Comparison of ENCODE assay signal across 8 cellular contexts in genomic region chr11:17207317-17208256, GRCh38. TPM values are rescaled to one million over a fixed set of nuclear protein-coding genes. Genes with fewer than 3 reads are reported as not detected.
DNase-seq lines count a peak whose midpoint lies in the region; ATAC-seq and TF ChIP-seq lines count a peak whose summit lies in the region.

TSS of gene PIK3C2A (minus strand) at chr11:17207986. CDS start at chr11:17169741, 38,245 bp downstream.

- no CpG with 5 or more reads among the region's 72 CpGs for WGBS in trophoblast cell (ENCODE audit: extremely low coverage, insufficient coverage, insufficient read length)
- WGBS in tibial nerve, 2 donors = 0% methylated on average over 22 to 50 of the region's 72 CpGs

- no peaks in the 10 kb centered on the region for H3K27me3 ChIP-seq in adipocyte (replicated peaks; ENCODE audit: control insufficient read depth, insufficient read depth, low read length)
- no peaks in the 10 kb centered on the region for H3K27me3 ChIP-seq in cardiac muscle cell
- no peaks in the 10 kb centered on the region for H3K27me3 ChIP-seq in trophoblast cell (ENCODE audit: insufficient read depth, low read length)
- no peaks in the 10 kb centered on the region for H3K27me3 ChIP-seq in tibial nerve

- TF ChIP-seq EP300 in tibial nerve (IDR thresholded peaks at IDR 0.05) = peak; percentile 41 to 97

- H3K27ac ChIP-seq in cardiac muscle cell (peak within 1 kb of the TSS; percentile 98), trophoblast cell (ENCODE audit: low read depth, low read length) (peak within 1 kb of the TSS; percentile 99), tibial nerve (peak within 1 kb of the TSS; percentile 91 to 98 (median 96))

- H4K91ac ChIP-seq in trophoblast cell (ENCODE audit: low read depth, low read length) = peak within 1 kb of the TSS; percentile 98

- peak within 1 kb of the TSS; percentile 91 for H3K18ac ChIP-seq in trophoblast cell (ENCODE audit: low read length)

- H2AK5ac ChIP-seq in trophoblast cell (ENCODE audit: low read length) = peak within 1 kb of the TSS; percentile 95

- DNase-seq in GM13976 (ENCODE audit: low spot score) (peak; percentile 97), NCI-H1436 treated with DMSO at 0.1 percent for 48 hours (lab: John Stamatoyannopoulos, UW) (peak; percentile 37), T follicular helper cell (ENCODE audit: low read depth) (peak; percentile 90), adipocyte (ENCODE audit: low read depth) (peak; percentile 99), cardiac muscle cell (ENCODE audit: low read depth in 1 of 2, low spot score in 1 of 2) (peak; percentile 96 to 98), trophoblast cell (peak; percentile 96 to 97), tibial nerve (ENCODE audit: low spot score in 2 of 2) (peak; percentile 95 to 96)

- peak within 1 kb of the TSS; percentile 94 for H3K14ac ChIP-seq in trophoblast cell (ENCODE audit: low read length)

- H3K4me2 ChIP-seq in trophoblast cell (ENCODE audit: low read length) = peak within 1 kb of the TSS; percentile 91

- H2BK12ac ChIP-seq in trophoblast cell (ENCODE audit: low read length) = peak within 1 kb of the TSS; percentile 77

- peak; percentile 95 for ATAC-seq in HG02852 (IDR thresholded peaks at IDR 0.05; ENCODE audit: unreplicated experiment)

- in situ Hi-C loops in GM13976 (cut with MboI; ENCODE audit: low sequenced_read_pairs, unreplicated experiment) = loop anchor here (25.0 kb wide), 1 partner anchor 270 kb away; no protein-coding TSS in a partner anchor

- H2BK120ac ChIP-seq in trophoblast cell (ENCODE audit: insufficient read depth, low read length, poor library complexity) = peak within 1 kb of the TSS; percentile 95

- H4K12ac ChIP-seq in trophoblast cell (ENCODE audit: low read depth, low read length) = peak within 1 kb of the TSS; percentile 99

- peak within 1 kb of the TSS; percentile 99 for H2BK5ac ChIP-seq in trophoblast cell (ENCODE audit: low read depth, low read length, poor library complexity)

- peak within 1 kb of the TSS; percentile 99 for H3K4me3 ChIP-seq in adipocyte (ENCODE audit: low read length)
- H3K4me3 ChIP-seq in cardiac muscle cell = peak within 1 kb of the TSS; percentile 88
- peak within 1 kb of the TSS; percentile 96 for H3K4me3 ChIP-seq in trophoblast cell (ENCODE audit: low read depth, low read length)
- peak within 1 kb of the TSS; percentile 82 to 97 (median 90) for H3K4me3 ChIP-seq in tibial nerve

- H3K36me3 ChIP-seq in adipocyte (ENCODE audit: control insufficient read depth, insufficient read depth, low read length, severe bottlenecking) (peaks cover 15% of the 10 kb centered on the region), cardiac muscle cell (no peaks in the 10 kb centered on the region), trophoblast cell (ENCODE audit: control insufficient read depth in 1 of 2, insufficient read depth in 2 of 2, low read length in 2 of 2) (peaks cover 2% of the 10 kb centered on the region in 2 experiments), tibial nerve (no peaks in the 10 kb centered on the region)

- peak within 1 kb of the TSS; percentile 99 for H3K4ac ChIP-seq in trophoblast cell (ENCODE audit: low read depth, low read length)

- TF ChIP-seq CTCF in GM13976 (IDR thresholded peaks at IDR 0.05; ENCODE audit: borderline replicate concordance, control extremely low read depth, extremely low read depth, insufficient read depth, missing control alignments) = no peak
- no peak for TF ChIP-seq CTCF in cardiac muscle cell (IDR thresholded peaks at IDR 0.05; ENCODE audit: low read depth, low read length)
- TF ChIP-seq CTCF in tibial nerve (IDR thresholded peaks at IDR 0.05) = peak in 1 of 5 experiments; percentile 17

- peak within 1 kb of the TSS; percentile 96 for H3K9ac ChIP-seq in adipocyte (ENCODE audit: low read length)
- H3K9ac ChIP-seq in trophoblast cell (ENCODE audit: low read length) = peak within 1 kb of the TSS; percentile 97

- TF ChIP-seq POLR2A in tibial nerve (IDR thresholded peaks at IDR 0.05) = peak; percentile 90 to 95

- H3K4me1 ChIP-seq in adipocyte (ENCODE audit: control insufficient read depth, insufficient read depth, low read length) (peaks cover 30% of the 10 kb centered on the region), cardiac muscle cell (ENCODE audit: low read depth) (peaks cover 12% of the 10 kb centered on the region), trophoblast cell (ENCODE audit: control insufficient read depth in 1 of 2, insufficient read depth in 2 of 2, low read length in 2 of 2) (peaks cover 0 to 2% of the 10 kb centered on the region in 2 experiments), tibial nerve (peaks cover 0 to 32% (median 7%) of the 10 kb centered on the region in 4 donors)

- H2AFZ ChIP-seq in trophoblast cell (ENCODE audit: insufficient read depth, low read length, poor library complexity) = peak within 1 kb of the TSS; percentile 89

- H3K9me3 ChIP-seq in adipocyte (ENCODE audit: control insufficient read depth, low read length) (no peaks in the 10 kb centered on the region), cardiac muscle cell (ENCODE audit: low read depth) (no peaks in the 10 kb centered on the region), trophoblast cell (ENCODE audit: insufficient read depth, low read depth, low read length) (no peaks in the 10 kb centered on the region), tibial nerve (no peaks in the 10 kb centered on the region)

- peaks cover 16% of the 10 kb centered on the region for H3K79me1 ChIP-seq in trophoblast cell (ENCODE audit: low read length)

- peak within 1 kb of the TSS; percentile 80 for H4K8ac ChIP-seq in trophoblast cell (ENCODE audit: low read depth, low read length)

- no peak within 1 kb of the TSS for H3K23ac ChIP-seq in trophoblast cell (ENCODE audit: low read length)

- H3K79me2 ChIP-seq in trophoblast cell (ENCODE audit: control insufficient read depth, insufficient read depth, low read length, poor library complexity) = peaks cover 20% of the 10 kb centered on the region

RNA-seq across cellular contexts. Expression of gene PIK3C2A, which starts in this region (rescaled TPM):
- total RNA-seq in cardiac muscle cell = 32.0 and 54.6 TPM in 2 replicates
- 20.7 and 23.2 TPM in 2 replicates for polyA plus RNA-seq in cardiac muscle cell
- 145 and 149 TPM in 2 replicates for polyA plus RNA-seq in trophoblast cell (2013)
- 100 to 1,000 TPM in 1 of 4 donors, 10 to 100 TPM in 3; 60.9 to 105 (median 63.2) TPM for total RNA-seq in tibial nerve

Comparison
In these comparisons a context has a peak if more than half of its experiments do, and no peak if none do; other contexts are left out.
1. Peak in every context shown above with its lines: DNase-seq, ATAC-seq, H3K4me3 ChIP-seq and H3K27ac ChIP-seq.
2. DNase-seq: peak in every context shown above with its lines; median percentile 99 in adipocyte; 97 in GM13976; 97 in cardiac muscle cell; 96 in trophoblast cell; 96 in tibial nerve; 90 in T follicular helper cell; 37 in NCI-H1436 treated with DMSO at 0.1 percent for 48 hours.